8 cellular contexts compared by ENCODE assay signal in genomic region chr19:12766051-12766521, GRCh38. TPM values are rescaled to one million over a fixed set of nuclear protein-coding genes. Genes with fewer than 3 reads are reported as not detected.
A peak's percentile ranks its signal among the peaks of the same experiment; 100 is the strongest.
DNase-seq lines count a peak whose midpoint lies in the region; TF ChIP-seq lines count a peak whose summit lies in the region.

No MANE protein-coding gene starts in this region.

- H3K4me1 Mint-ChIP-seq in neural progenitor cell, result peaks cover 14% of the 10 kb centered on the region

- H3K79me2 ChIP-seq in neural progenitor cell (ENCODE audit: low read depth), result no peaks in the 10 kb centered on the region

- no peak for TF ChIP-seq POLR2A in vagina (IDR thresholded peaks at IDR 0.05)

- peaks cover 5% of the 10 kb centered on the region for H3K9me3 Mint-ChIP-seq in neural progenitor cell

- H3K36me3 ChIP-seq in neural progenitor cell (no peaks in the 10 kb centered on the region), vagina (peaks cover 0 to 9% of the 10 kb centered on the region in 2 donors)

- peak overlapping the region; percentile 70 for H3K27ac Mint-ChIP-seq in neural progenitor cell

- DNase-seq in SIG-M5 treated with dmso at 0.1 percent for 504 hours (lab: John Stamatoyannopoulos, UW; ENCODE audit: unreplicated experiment), result peak; percentile 28
- DNase-seq in SIG-M5 (lab: John Stamatoyannopoulos, UW), result no peak
- peak; percentile 68 for DNase-seq in NCI-H128 (lab: John Stamatoyannopoulos, UW; ENCODE audit: unreplicated experiment)
- peak; percentile 96 for DNase-seq in activated CD8-positive, alpha-beta memory T cell treated with anti-CD3 and anti-CD28 coated beads for 24 hours
- DNase-seq in fibroblast of peridontal ligament (ENCODE audit: extremely low read depth), result peak; percentile 71
- DNase-seq in neural progenitor cell (ENCODE audit: low spot score), result peak; percentile 87
- no peak for DNase-seq in vagina (ENCODE audit: extremely low spot score in 2 of 2)
- no peak for DNase-seq in putamen (ENCODE audit: low spot score)

- H3K27ac ChIP-seq in neural progenitor cell (no peak overlapping the region), vagina (peak overlapping the region; percentile 82)

- H3K4me3 Mint-ChIP-seq in neural progenitor cell, result peak overlapping the region; percentile 81

- H3K27me3 ChIP-seq in neural progenitor cell (peaks cover 4% of the 10 kb centered on the region), vagina (no peaks in the 10 kb centered on the region)

- peak overlapping the region; percentile 73 for H2AFZ ChIP-seq in neural progenitor cell (replicated peaks)

- H3K27me3 Mint-ChIP-seq in neural progenitor cell (ENCODE audit: insufficient read depth, low read depth), result peaks cover 7% of the 10 kb centered on the region

- H3K4me2 ChIP-seq in neural progenitor cell, result peak overlapping the region; percentile 77

- no peak overlapping the region for H3K9ac ChIP-seq in neural progenitor cell

- H3F3A ChIP-seq in neural progenitor cell (ENCODE audit: low read depth), result peaks cover 16% of the 10 kb centered on the region

- H3K4me1 ChIP-seq in neural progenitor cell (peaks cover 3% of the 10 kb centered on the region), vagina (peaks cover 11% of the 10 kb centered on the region)

- intact Hi-C loops in vagina (cut with DNase I), result loop anchor here (5.0 kb wide), 1 partner anchor 36 kb away; the partner anchor contains the start of genes PRDX2 and THSD8

- TF ChIP-seq CTCF in neural progenitor cell (IDR thresholded peaks at IDR 0.05) (peak; percentile 67), vagina (IDR thresholded peaks at IDR 0.05) (peak; percentile 89 to 96 (median 94))

- peaks cover 4% of the 10 kb centered on the region for H3K36me3 Mint-ChIP-seq in neural progenitor cell

- H3K4me3 ChIP-seq in neural progenitor cell (peak overlapping the region; percentile 58), vagina (peak overlapping the region; percentile 42 to 46)

- H3K9me3 ChIP-seq in neural progenitor cell (ENCODE audit: low read depth), result no peaks in the 10 kb centered on the region
- H3K9me3 ChIP-seq in vagina, result no peaks in the 10 kb centered on the region

- no peaks in the 10 kb centered on the region for H4K20me1 ChIP-seq in neural progenitor cell (ENCODE audit: low read depth)

RNA-seq across cellular contexts. Expression of gene HOOK2, which starts 9.3 kb away (rescaled TPM):
- total RNA-seq in neural progenitor cell (ENCODE audit: low replicate concordance) (14.3 and 25.1 TPM in 2 replicates), vagina (65.6 TPM)

RNA-seq across cellular contexts. Expression of gene BEST2, which starts 14.5 kb away (rescaled TPM):
- total RNA-seq in neural progenitor cell (ENCODE audit: low replicate concordance), result not detected in 2 replicates
- 1.2 TPM for total RNA-seq in vagina

RNA-seq across cellular contexts. Expression of gene JUNB, which starts 25.2 kb away (rescaled TPM):
- total RNA-seq in neural progenitor cell (ENCODE audit: low replicate concordance), result 1.5 and 12.6 TPM in 2 replicates
- total RNA-seq in vagina, result 1,161 TPM

RNA-seq across cellular contexts. Expression of gene GET3, which starts 28.8 kb away (rescaled TPM):
- total RNA-seq in neural progenitor cell (ENCODE audit: low replicate concordance), result 62.9 and 99.6 TPM in 2 replicates
- 59.9 TPM for total RNA-seq in vagina

RNA-seq across cellular contexts. Expression of gene TRIR, which starts 31.6 kb away (rescaled TPM):
- total RNA-seq in neural progenitor cell (ENCODE audit: low replicate concordance) (105 and 194 TPM in 2 replicates), vagina (227 TPM)

Comparison
In these comparisons a context has a peak if more than half of its experiments do, and no peak if none do; other contexts are left out.
1. DNase-seq: peak in SIG-M5 treated with dmso at 0.1 percent for 504 hours (single experiment), NCI-H128 (single experiment), activated CD8-positive, alpha-beta memory T cell treated with anti-CD3 and anti-CD28 coated beads for 24 hours (single experiment), fibroblast of peridontal ligament (single experiment) and neural progenitor cell (single experiment); none in SIG-M5 (single experiment), vagina (0 of 2) and putamen (single experiment).
2. RNA of gene JUNB, which starts 25.2 kb away (total RNA-seq): 1,161 TPM in vagina (single experiment); 1.5 to 12.6 TPM in neural progenitor cell; every median in the first group is over 10 times any median in the second.